ENCODE assay signal across 8 cellular contexts in the genomic region with DNA sequence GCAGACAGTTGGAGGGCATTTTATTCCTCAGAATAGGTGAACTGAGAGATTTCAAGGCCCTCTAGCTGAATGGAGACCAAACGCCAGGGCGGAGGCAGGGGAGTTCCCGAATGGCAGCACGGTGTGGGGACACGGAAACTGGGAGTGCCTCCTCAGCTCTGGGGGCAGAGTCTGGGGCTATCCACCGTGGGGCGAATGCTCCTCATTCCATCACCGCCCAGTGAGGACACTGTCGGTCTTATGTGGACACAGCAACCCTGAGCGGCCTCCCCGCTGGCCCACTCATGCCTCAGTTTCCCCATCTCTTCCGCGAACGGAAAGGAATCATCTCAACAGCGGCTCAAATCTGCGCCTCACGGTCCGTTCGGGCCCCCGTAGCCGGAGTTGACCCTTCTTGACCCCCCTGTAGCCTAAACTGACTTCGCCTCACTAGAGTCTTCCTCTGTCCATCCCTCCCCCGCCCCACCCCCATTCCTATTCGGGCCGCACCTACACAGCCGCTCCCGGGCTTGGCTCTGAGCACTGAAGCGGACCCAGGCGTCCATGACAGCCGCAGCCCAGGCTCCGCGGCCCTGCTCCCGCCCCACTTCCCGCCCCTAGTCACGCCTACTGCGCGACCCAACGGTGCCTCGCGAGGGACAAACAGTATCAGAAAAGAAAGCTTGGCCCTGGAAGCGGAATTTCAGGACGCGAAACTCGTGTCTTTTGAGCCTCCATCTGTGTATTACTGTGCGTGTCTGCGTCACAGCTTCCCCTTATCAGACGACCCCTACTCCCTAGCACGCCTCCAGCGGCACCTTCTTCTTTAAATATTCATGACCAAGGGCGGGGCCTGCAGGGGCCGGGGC. TPM values are rescaled to one million over a fixed set of nuclear protein-coding genes. Genes with fewer than 3 reads are reported as not detected.
DNase-seq lines count a peak whose midpoint lies in the region; ATAC-seq, FAIRE-seq and TF ChIP-seq lines count a peak whose summit lies in the region.

Gene PEX11B, minus strand, starts transcription at position 574 of the 848 bp plus-strand sequence. Its CDS starts 29 bp downstream, at position 545.

- CTCF ChIA-PET in HepG2 (lab: Yijun Ruan, JAX; ENCODE audit: low intra/inter-chr PET ratio, low total read pairs): interaction anchor here (0.9 kb wide), 1 partner anchor 26 kb away, joined by 3 read pairs; no protein-coding TSS in a partner anchor

- no peak; the same call in 1 of the 2 replicates for TF ChIP-seq CTCF in HepG2 (CRISPR knock-in tag; IDR thresholded peaks at IDR 0.05)

- H3K4me1 Mint-ChIP-seq in dendritic cell treated with granulocyte-macrophage colony-stimulating factor and Interleukin-4, amounts not matched to agents 40 ng/mL and 50 ng/mL, for 4 days (ENCODE audit: low read depth): peaks cover 36% of the 10 kb centered on the region

- peak within 1 kb of the TSS; percentile 81 for H3K4me3 Mint-ChIP-seq in dendritic cell treated with granulocyte-macrophage colony-stimulating factor and Interleukin-4, amounts not matched to agents 40 ng/mL and 50 ng/mL, for 4 days

- peak; percentile 25 to 68; a peak in 2 of 4 replicates for TF ChIP-seq POLR2A in HepG2 (IDR thresholded peaks at IDR 0.05; ENCODE audit: insufficient read depth in 1 of 2, low read depth in 2 of 2, low read length in 2 of 2)

- no peaks in the 10 kb centered on the region for H4K20me1 ChIP-seq in HepG2 (ENCODE audit: insufficient read depth, low read length)

- DNase-seq in C1 segment of cervical spinal cord (lab: John Stamatoyannopoulos, UW) (peak; percentile 81 to 97 (median 90)), NCI-H748 treated with DMSO at 0.1 percent for 48 hours (lab: John Stamatoyannopoulos, UW) (peak; percentile 67), HepG2 (ENCODE audit: low spot score) (peak; percentile 70)
- DNase-seq in activated CD4-positive, alpha-beta T cell treated with anti-CD3 and anti-CD28 coated beads, Interleukin-2, amount 50 U/mL, for 1 hour: peak; percentile 92
- DNase-seq in stimulated activated CD4-positive, alpha-beta T cell treated with anti-CD3 and anti-CD28 coated beads, Interleukin-4, amount 100 ng/mL, for 1 hour: peak; percentile 93

- WGBS in HepG2 (ENCODE audit: low lambda C conversion rate): 1% methylated on average over 40 of the region's 51 CpGs

- no peaks in the 10 kb centered on the region; a peak in 1 of 5 replicates for H3K27me3 ChIP-seq in HepG2 (ENCODE audit: control insufficient read depth in 1 of 2, insufficient read depth in 2 of 2, low read length in 2 of 2)

- POLR2A ChIA-PET in HepG2 (lab: Yijun Ruan, JAX): interaction anchor here (0.6 to 3.4 kb wide), 10 partner anchors 8 to 94 kb away, joined by 3 to 36 read pairs (median 3); partner anchors contain the start of genes ANKRD34A, ITGA10, LIX1L and NUDT17

- peak within 1 kb of the TSS; percentile 93 for H2AFZ ChIP-seq in HepG2 (ENCODE audit: low read length)

- no peak for TF ChIP-seq RAD21 in HepG2 (CRISPR knock-in tag; IDR thresholded peaks at IDR 0.05)

- peaks cover 50% of the 10 kb centered on the region for H3K36me3 Mint-ChIP-seq in dendritic cell treated with granulocyte-macrophage colony-stimulating factor and Interleukin-4, amounts not matched to agents 40 ng/mL and 50 ng/mL, for 4 days (ENCODE audit: low read depth)

- no TSS peak for BruUV-seq in HepG2 (replicated peaks; lab: Mats Ljungman, UMichigan)

- H3K4me3 ChIP-seq in HepG2 (replicated peaks in 1 of 3; ENCODE audit: insufficient read depth in 1 of 3, low read depth in 2 of 3, low read length in 3 of 3): peak within 1 kb of the TSS; percentile 79 to 99 (median 92)

- H3K27me3 Mint-ChIP-seq in dendritic cell treated with granulocyte-macrophage colony-stimulating factor and Interleukin-4, amounts not matched to agents 40 ng/mL and 50 ng/mL, for 4 days: no peaks in the 10 kb centered on the region

- H3K27ac Mint-ChIP-seq in dendritic cell treated with granulocyte-macrophage colony-stimulating factor and Interleukin-4, amounts not matched to agents 40 ng/mL and 50 ng/mL, for 4 days: peak within 1 kb of the TSS; percentile 69

- peak within 1 kb of the TSS; percentile 78 for H3K27ac ChIP-seq in HepG2 (ENCODE audit: extremely low read length, insufficient read depth, low read length)

- TF ChIP-seq EP300 in HepG2 (IDR thresholded peaks at IDR 0.05; ENCODE audit: low read depth in 2 of 2, low read length in 2 of 2) (no peak), HepG2 (CRISPR knock-in tag; IDR thresholded peaks at IDR 0.05; ENCODE audit: borderline replicate concordance) (no peak)

- peaks cover 18% of the 10 kb centered on the region for H3K4me1 ChIP-seq in HepG2 (ENCODE audit: insufficient read depth, low read length)

- peaks cover 8% of the 10 kb centered on the region for H3K79me2 ChIP-seq in HepG2 (ENCODE audit: insufficient read depth, low read length)

- FAIRE-seq in HepG2 (lab: Jason Lieb, UNC): no peak

- intact Hi-C loops in dendritic cell treated with granulocyte-macrophage colony-stimulating factor and Interleukin-4, amounts not matched to agents 40 ng/mL and 50 ng/mL, for 4 days (cut with micrococcal nuclease): loop anchor here (1.0 kb wide), 1 partner anchor 9 kb away; the partner anchor contains the start of gene RBM8A
- intact Hi-C loops in HepG2 (cut with micrococcal nuclease; ENCODE audit: unreplicated experiment): loop anchor here (5.0 kb wide), 1 partner anchor 89 kb away; no protein-coding TSS in a partner anchor

- peak within 1 kb of the TSS; percentile 87 for H3K9ac ChIP-seq in HepG2 (ENCODE audit: insufficient read depth, low read depth, low read length)

- H3K36me3 ChIP-seq in HepG2 (replicated peaks in 1 of 2; ENCODE audit: control insufficient read depth in 1 of 2, insufficient read depth in 2 of 2, low read length in 2 of 2): peaks cover 1 to 9% of the 10 kb centered on the region in 2 experiments; a peak in 2 of 5 replicates

- H3K4me2 ChIP-seq in HepG2 (ENCODE audit: low read depth, low read length): peak within 1 kb of the TSS; percentile 99

- in situ Hi-C loops in HepG2 (cut with HindIII; ENCODE audit: extremely low pct_ligation_motif_present, low pct_unique_long_range_greater_than_20kb): no loop called here

- no peaks in the 10 kb centered on the region for H3K9me3 ChIP-seq in HepG2 (ENCODE audit: low read length)

- ATAC-seq in GM19397 (IDR thresholded peaks at IDR 0.05; ENCODE audit: unreplicated experiment): peak; percentile 87
- ATAC-seq in HG03565 (IDR thresholded peaks at IDR 0.05; ENCODE audit: unreplicated experiment): peak; percentile 60
- peak; percentile 90 for ATAC-seq in HepG2

- no peaks in the 10 kb centered on the region for H3K9me3 Mint-ChIP-seq in dendritic cell treated with granulocyte-macrophage colony-stimulating factor and Interleukin-4, amounts not matched to agents 40 ng/mL and 50 ng/mL, for 4 days

TF ChIP-seq in HepG2, 621 proteins besides CTCF, POLR2A, EP300 and RAD21 (continues in another document):
- TF ChIP-seq DDIT3 (CRISPR knock-in tag; IDR thresholded peaks at IDR 0.05) (no peak), ZNF576 (CRISPR knock-in tag; IDR thresholded peaks at IDR 0.05) (no peak), SRF (IDR thresholded peaks at IDR 0.05; ENCODE audit: low read depth, low read length) (no peak), AGO2 (optimal IDR thresholded peaks at IDR 0.05; ENCODE audit: low read depth, low read length) (peak; percentile 17), PHF8 (CRISPR knock-in tag; IDR thresholded peaks at IDR 0.05) (peak; percentile 58), MAX (IDR thresholded peaks at IDR 0.05) (peak; percentile 66; the same call in 1 of the 2 replicates), KAT8 (CRISPR knock-in tag; IDR thresholded peaks at IDR 0.05) (peak; percentile 65; the same call in 1 of the 2 replicates), ZNF367 (CRISPR knock-in tag; IDR thresholded peaks at IDR 0.05; ENCODE audit: borderline replicate concordance) (no peak)

RNA-seq across cellular contexts. Expression of gene PEX11B, which starts in this region (rescaled TPM):
- 21.6 and 26.2 TPM in 2 replicates for total RNA-seq in HepG2 (2016; rRNA removed; fragmentation: Illumina TruSeq; extraction: Trizol)
- total RNA-seq in HepG2 (2016; cell fraction: cytosol; rRNA removed; fragmentation: Illumina TruSeq; extraction: Trizol; ENCODE audit: low read depth): 6.1 and 8.7 TPM in 2 replicates
- total RNA-seq in HepG2 (2016; cell fraction: insoluble cytoplasmic fraction; rRNA removed; fragmentation: Illumina TruSeq; extraction: Trizol): 21.5 and 30.1 TPM in 2 replicates
- total RNA-seq in HepG2 (2016; cell fraction: membrane; rRNA removed; fragmentation: Illumina TruSeq; extraction: Trizol): 12.7 and 13.4 TPM in 2 replicates
- 9.3 and 11.7 TPM in 2 replicates for total RNA-seq in HepG2 (2016; cell fraction: nucleus; rRNA removed; fragmentation: Illumina TruSeq; extraction: Trizol)
- 38.8 and 48.4 TPM in 2 replicates for polyA plus RNA-seq in HepG2 (2011; rRNA removed)
- polyA plus RNA-seq in HepG2 (2011; cell fraction: cytosol; rRNA removed): 24.9 and 30.2 TPM in 2 replicates
- 11.0 and 14.0 TPM in 2 replicates for polyA plus RNA-seq in HepG2 (2011; cell fraction: nucleus; rRNA removed)
- polyA plus RNA-seq in HepG2 (2012): 14.3 and 21.4 TPM in 2 replicates
- 4.2 and 4.4 TPM in 2 replicates for polyA plus RNA-seq in HepG2 (2016; cell fraction: cytosol; fragmentation: Illumina TruSeq; extraction: Trizol; ENCODE audit: low read depth)
- polyA plus RNA-seq in HepG2 (2016; cell fraction: insoluble cytoplasmic fraction; fragmentation: Illumina TruSeq; extraction: Trizol; ENCODE audit: low read depth): 34.6 and 35.2 TPM in 2 replicates
- 8.1 and 9.5 TPM in 2 replicates for polyA plus RNA-seq in HepG2 (2016; cell fraction: membrane; fragmentation: Illumina TruSeq; extraction: Trizol; ENCODE audit: low read depth)
- polyA plus RNA-seq in HepG2 (2016; cell fraction: nucleus; fragmentation: Illumina TruSeq; extraction: Trizol; ENCODE audit: insufficient read depth, low read depth): 17.7 and 21.1 TPM in 2 replicates
- 29.8 and 36.3 TPM in 2 replicates for polyA minus RNA-seq in HepG2 (2011; rRNA and poly(A)+ RNA removed; ENCODE audit: low replicate concordance)
- polyA minus RNA-seq in HepG2 (2011; cell fraction: cytosol; rRNA and poly(A)+ RNA removed): 9.1 and 13.4 TPM in 2 replicates
- polyA minus RNA-seq in HepG2 (2011; cell fraction: nucleus; rRNA and poly(A)+ RNA removed): 6.4 and 7.0 TPM in 2 replicates

Comparison
In these comparisons a context has a peak if more than half of its experiments do, and no peak if none do; other contexts are left out.
1. Peak in every context shown above with its lines: DNase-seq, ATAC-seq, H3K4me3 ChIP-seq and H3K27ac ChIP-seq.